ENCODE assay signal across 10 cellular contexts in genomic region chr3:56782900-56783299, GRCh38. TPM values are rescaled to one million over a fixed set of nuclear protein-coding genes. Genes with fewer than 3 reads are reported as not detected.
DNase-seq lines count a peak whose midpoint lies in the region; ATAC-seq and TF ChIP-seq lines count a peak whose summit lies in the region.
"Had no signal": no experiment of that assay in that cellular context is flagged by ENCODE, and none has a peak within 500 bp of the region (broad histone marks: within the 10 kb centered on the region; RNA-seq: fewer than 3 reads in every experiment).

No MANE protein-coding gene starts in this region.

- no peaks in the 10 kb centered on the region; the same call in 1 of the 2 replicates for H3K9me2 ChIP-seq in GM23248 (ENCODE audit: insufficient read depth)

- peaks cover 64% of the 10 kb centered on the region for H3K4me1 Mint-ChIP-seq in T-helper 17 cell

- in situ Hi-C loops in GM23248 (cut with MboI) = no loop called here
- in situ Hi-C loops in gastrocnemius medialis (cut with MboI; ENCODE audit: low sequenced_read_pairs in 4 of 4) = no loop called here

- no peak overlapping the region for H3K27ac ChIP-seq in GM23248
- H3K27ac ChIP-seq in esophagus squamous epithelium = peak overlapping the region; percentile 54 to 81 (median 78)
- peak overlapping the region; percentile 36 to 82 (median 67) for H3K27ac ChIP-seq in gastrocnemius medialis

- no peaks in the 10 kb centered on the region for H3K79me2 ChIP-seq in GM23248 (ENCODE audit: insufficient read depth)

- H3K27me3 ChIP-seq in GM23248 (replicated peaks; ENCODE audit: insufficient read depth) (no peaks in the 10 kb centered on the region), esophagus squamous epithelium (no peaks in the 10 kb centered on the region), gastrocnemius medialis (no peaks in the 10 kb centered on the region)
- H3K27me3 ChIP-seq: MG63 had no signal

- DNase-seq in GM23248 (no peak), T-helper 17 cell (no peak), esophagus squamous epithelium (lab: John Stamatoyannopoulos, UW) (no peak), gastrocnemius medialis (no peak), Ammon's horn (ENCODE audit: low spot score) (no peak), AG08396 (ENCODE audit: low spot score) (no peak), NCI-H187 treated with DMSO at 0.1 percent for 48 hours (lab: John Stamatoyannopoulos, UW) (no peak)
- DNase-seq: HCEC 1CT, MG63 had no signal

- H3K9ac ChIP-seq in GM23248 = no peak overlapping the region

- no peaks in the 10 kb centered on the region for H4K20me1 ChIP-seq in GM23248 (ENCODE audit: insufficient read depth)

- peaks cover 3% of the 10 kb centered on the region for H3K36me3 Mint-ChIP-seq in T-helper 17 cell (ENCODE audit: low read depth)

- peak overlapping the region; percentile 63 for H3K4me3 Mint-ChIP-seq in T-helper 17 cell

- intact Hi-C loops in esophagus squamous epithelium (cut with DNase I) (no loop called here), gastrocnemius medialis (cut with DNase I; ENCODE audit: low total_unique reads) (no loop called here)

- 0 out of 2 replicates have a peak overlapping the region, but pooled peaks have one; percentile 76 for H2AFZ ChIP-seq in GM23248

- no peaks in the 10 kb centered on the region for H3K27me3 Mint-ChIP-seq in T-helper 17 cell

- peaks cover 14% of the 10 kb centered on the region for H3F3A ChIP-seq in GM23248 (ENCODE audit: insufficient read depth)

- no peak overlapping the region for H3K4me2 ChIP-seq in GM23248 (ENCODE audit: unreplicated experiment)

- H3K4me3 ChIP-seq in GM23248 (no peak overlapping the region), esophagus squamous epithelium (no peak overlapping the region), gastrocnemius medialis (no peak overlapping the region)
- H3K4me3 ChIP-seq: MG63 had no signal

- TF ChIP-seq CTCF in esophagus squamous epithelium (IDR thresholded peaks at IDR 0.05) = no peak
- no peak for TF ChIP-seq CTCF in gastrocnemius medialis (IDR thresholded peaks at IDR 0.05 in 4 of 5, conservative IDR thresholded peaks at IDR 0.05 in 1 of 5)

- no peaks in the 10 kb centered on the region for H3K9me3 ChIP-seq in GM23248 (ENCODE audit: low read depth)
- H3K9me3 ChIP-seq in T-helper 17 cell (ENCODE audit: control insufficient read depth, low read length, poor library complexity, severe bottlenecking) = no peaks in the 10 kb centered on the region
- H3K9me3 ChIP-seq in esophagus squamous epithelium = no peaks in the 10 kb centered on the region
- H3K9me3 ChIP-seq in gastrocnemius medialis = no peaks in the 10 kb centered on the region
- H3K9me3 ChIP-seq: MG63 had no signal

- peak; percentile 9 for ATAC-seq in T-helper 17 cell
- no peak for ATAC-seq in gastrocnemius medialis
- no peak for ATAC-seq in HG02623 (IDR thresholded peaks at IDR 0.05; ENCODE audit: unreplicated experiment)

- H3K36me3 ChIP-seq in GM23248 (ENCODE audit: low read depth) = no peaks in the 10 kb centered on the region
- no peaks in the 10 kb centered on the region for H3K36me3 ChIP-seq in esophagus squamous epithelium
- no peaks in the 10 kb centered on the region for H3K36me3 ChIP-seq in gastrocnemius medialis
- H3K36me3 ChIP-seq: MG63 had no signal

- TF ChIP-seq POLR2A in esophagus squamous epithelium (IDR thresholded peaks at IDR 0.05) (no peak), gastrocnemius medialis (IDR thresholded peaks at IDR 0.05) (no peak)

- 94 to 95% methylated on average over 2 of the region's 2 CpGs for WGBS in GM23248 (ENCODE audit: low coverage in 1 of 2, low lambda C conversion rate in 2 of 2, missing lambda C conversion rate in 2 of 2), 2 experiments
- 31 to 38% methylated on average over 2 of the region's 2 CpGs for WGBS in esophagus squamous epithelium, 2 donors

- H3K4me1 ChIP-seq in GM23248 (ENCODE audit: insufficient read depth) (peaks cover 14% of the 10 kb centered on the region), esophagus squamous epithelium (peaks cover 33 to 71% (median 38%) of the 10 kb centered on the region in 3 donors), gastrocnemius medialis (peaks cover 58 to 70% of the 10 kb centered on the region in 2 donors)

- H3K27ac Mint-ChIP-seq in T-helper 17 cell = peak overlapping the region; percentile 95

RNA-seq across cellular contexts. Expression of gene ARHGEF3, which starts 18.8 kb away (rescaled TPM):
- 1.1 and 3.0 TPM in 2 replicates for total RNA-seq in GM23248 (2014; rRNA removed; shearing (Covaris generic))
- 2.6 and 3.0 TPM in 2 replicates for polyA plus RNA-seq in GM23248 (2016; fragmentation: Nextera tagmentation; extraction: Ambion mirVana)
- total RNA-seq in T-helper 17 cell (10 to 100 TPM; 70.2 to 71.0 TPM), esophagus squamous epithelium (10 to 100 TPM; 20.6 to 26.3 (median 24.7) TPM), gastrocnemius medialis (10 to 100 TPM in 1 of 4 donors, 1 to 10 TPM in 3; 3.1 to 11.6 (median 5.7) TPM)
